1 cellular context compared by ENCODE assay signal in the genomic region with DNA sequence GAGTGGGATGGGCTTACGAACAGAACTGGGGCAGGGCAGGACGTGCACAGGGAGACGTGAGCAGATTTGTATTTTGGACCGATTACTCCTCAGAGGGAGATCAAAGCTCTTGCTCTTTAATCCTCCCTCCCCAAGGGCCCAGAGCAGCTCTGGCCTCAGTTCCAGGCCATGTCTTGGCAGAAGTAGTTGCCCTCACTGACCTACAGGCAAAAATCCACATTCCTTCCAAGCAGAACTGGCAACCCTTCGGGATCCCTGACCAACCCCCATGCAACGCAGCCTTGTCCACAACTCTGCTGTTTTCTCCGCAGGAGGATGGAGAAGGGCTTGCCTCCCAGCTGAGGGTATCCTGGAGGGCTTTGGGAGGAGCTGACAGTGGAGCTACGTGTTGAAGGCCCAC.
TF ChIP-seq lines count a peak whose summit lies in the region.

No MANE protein-coding gene starts in this region.

TF ChIP-seq in WTC11, 78 proteins besides CTCF, POLR2A, EP300 and RAD21 (continued from another document):
- TF ChIP-seq, protein P1, sequence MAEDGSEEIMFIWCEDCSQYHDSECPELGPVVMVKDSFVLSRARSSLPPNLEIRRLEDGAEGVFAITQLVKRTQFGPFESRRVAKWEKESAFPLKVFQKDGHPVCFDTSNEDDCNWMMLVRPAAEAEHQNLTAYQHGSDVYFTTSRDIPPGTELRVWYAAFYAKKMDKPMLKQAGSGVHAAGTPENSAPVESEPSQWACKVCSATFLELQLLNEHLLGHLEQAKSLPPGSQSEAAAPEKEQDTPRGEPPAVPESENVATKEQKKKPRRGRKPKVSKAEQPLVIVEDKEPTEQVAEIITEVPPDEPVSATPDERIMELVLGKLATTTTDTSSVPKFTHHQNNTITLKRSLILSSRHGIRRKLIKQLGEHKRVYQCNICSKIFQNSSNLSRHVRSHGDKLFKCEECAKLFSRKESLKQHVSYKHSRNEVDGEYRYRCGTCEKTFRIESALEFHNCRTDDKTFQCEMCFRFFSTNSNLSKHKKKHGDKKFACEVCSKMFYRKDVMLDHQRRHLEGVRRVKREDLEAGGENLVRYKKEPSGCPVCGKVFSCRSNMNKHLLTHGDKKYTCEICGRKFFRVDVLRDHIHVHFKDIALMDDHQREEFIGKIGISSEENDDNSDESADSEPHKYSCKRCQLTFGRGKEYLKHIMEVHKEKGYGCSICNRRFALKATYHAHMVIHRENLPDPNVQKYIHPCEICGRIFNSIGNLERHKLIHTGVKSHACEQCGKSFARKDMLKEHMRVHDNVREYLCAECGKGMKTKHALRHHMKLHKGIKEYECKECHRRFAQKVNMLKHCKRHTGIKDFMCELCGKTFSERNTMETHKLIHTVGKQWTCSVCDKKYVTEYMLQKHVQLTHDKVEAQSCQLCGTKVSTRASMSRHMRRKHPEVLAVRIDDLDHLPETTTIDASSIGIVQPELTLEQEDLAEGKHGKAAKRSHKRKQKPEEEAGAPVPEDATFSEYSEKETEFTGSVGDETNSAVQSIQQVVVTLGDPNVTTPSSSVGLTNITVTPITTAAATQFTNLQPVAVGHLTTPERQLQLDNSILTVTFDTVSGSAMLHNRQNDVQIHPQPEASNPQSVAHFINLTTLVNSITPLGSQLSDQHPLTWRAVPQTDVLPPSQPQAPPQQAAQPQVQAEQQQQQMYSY (CRISPR knock-in tag; IDR thresholded peaks at IDR 0.05), result no peak
- TF ChIP-seq, protein P2, sequence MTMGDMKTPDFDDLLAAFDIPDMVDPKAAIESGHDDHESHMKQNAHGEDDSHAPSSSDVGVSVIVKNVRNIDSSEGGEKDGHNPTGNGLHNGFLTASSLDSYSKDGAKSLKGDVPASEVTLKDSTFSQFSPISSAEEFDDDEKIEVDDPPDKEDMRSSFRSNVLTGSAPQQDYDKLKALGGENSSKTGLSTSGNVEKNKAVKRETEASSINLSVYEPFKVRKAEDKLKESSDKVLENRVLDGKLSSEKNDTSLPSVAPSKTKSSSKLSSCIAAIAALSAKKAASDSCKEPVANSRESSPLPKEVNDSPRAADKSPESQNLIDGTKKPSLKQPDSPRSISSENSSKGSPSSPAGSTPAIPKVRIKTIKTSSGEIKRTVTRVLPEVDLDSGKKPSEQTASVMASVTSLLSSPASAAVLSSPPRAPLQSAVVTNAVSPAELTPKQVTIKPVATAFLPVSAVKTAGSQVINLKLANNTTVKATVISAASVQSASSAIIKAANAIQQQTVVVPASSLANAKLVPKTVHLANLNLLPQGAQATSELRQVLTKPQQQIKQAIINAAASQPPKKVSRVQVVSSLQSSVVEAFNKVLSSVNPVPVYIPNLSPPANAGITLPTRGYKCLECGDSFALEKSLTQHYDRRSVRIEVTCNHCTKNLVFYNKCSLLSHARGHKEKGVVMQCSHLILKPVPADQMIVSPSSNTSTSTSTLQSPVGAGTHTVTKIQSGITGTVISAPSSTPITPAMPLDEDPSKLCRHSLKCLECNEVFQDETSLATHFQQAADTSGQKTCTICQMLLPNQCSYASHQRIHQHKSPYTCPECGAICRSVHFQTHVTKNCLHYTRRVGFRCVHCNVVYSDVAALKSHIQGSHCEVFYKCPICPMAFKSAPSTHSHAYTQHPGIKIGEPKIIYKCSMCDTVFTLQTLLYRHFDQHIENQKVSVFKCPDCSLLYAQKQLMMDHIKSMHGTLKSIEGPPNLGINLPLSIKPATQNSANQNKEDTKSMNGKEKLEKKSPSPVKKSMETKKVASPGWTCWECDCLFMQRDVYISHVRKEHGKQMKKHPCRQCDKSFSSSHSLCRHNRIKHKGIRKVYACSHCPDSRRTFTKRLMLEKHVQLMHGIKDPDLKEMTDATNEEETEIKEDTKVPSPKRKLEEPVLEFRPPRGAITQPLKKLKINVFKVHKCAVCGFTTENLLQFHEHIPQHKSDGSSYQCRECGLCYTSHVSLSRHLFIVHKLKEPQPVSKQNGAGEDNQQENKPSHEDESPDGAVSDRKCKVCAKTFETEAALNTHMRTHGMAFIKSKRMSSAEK (CRISPR knock-in tag; IDR thresholded peaks at IDR 0.05; ENCODE audit: borderline replicate concordance), result no peak
- TF ChIP-seq ATF1 (CRISPR knock-in tag; IDR thresholded peaks at IDR 0.05) (no peak), GABPB1 (CRISPR knock-in tag; IDR thresholded peaks at IDR 0.05) (no peak)
- TF ChIP-seq, protein P3, sequence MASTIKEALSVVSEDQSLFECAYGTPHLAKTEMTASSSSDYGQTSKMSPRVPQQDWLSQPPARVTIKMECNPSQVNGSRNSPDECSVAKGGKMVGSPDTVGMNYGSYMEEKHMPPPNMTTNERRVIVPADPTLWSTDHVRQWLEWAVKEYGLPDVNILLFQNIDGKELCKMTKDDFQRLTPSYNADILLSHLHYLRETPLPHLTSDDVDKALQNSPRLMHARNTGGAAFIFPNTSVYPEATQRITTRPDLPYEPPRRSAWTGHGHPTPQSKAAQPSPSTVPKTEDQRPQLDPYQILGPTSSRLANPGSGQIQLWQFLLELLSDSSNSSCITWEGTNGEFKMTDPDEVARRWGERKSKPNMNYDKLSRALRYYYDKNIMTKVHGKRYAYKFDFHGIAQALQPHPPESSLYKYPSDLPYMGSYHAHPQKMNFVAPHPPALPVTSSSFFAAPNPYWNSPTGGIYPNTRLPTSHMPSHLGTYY (CRISPR knock-in tag; IDR thresholded peaks at IDR 0.05), result no peak
